1 cellular context compared by ENCODE assay signal in the genomic region with DNA sequence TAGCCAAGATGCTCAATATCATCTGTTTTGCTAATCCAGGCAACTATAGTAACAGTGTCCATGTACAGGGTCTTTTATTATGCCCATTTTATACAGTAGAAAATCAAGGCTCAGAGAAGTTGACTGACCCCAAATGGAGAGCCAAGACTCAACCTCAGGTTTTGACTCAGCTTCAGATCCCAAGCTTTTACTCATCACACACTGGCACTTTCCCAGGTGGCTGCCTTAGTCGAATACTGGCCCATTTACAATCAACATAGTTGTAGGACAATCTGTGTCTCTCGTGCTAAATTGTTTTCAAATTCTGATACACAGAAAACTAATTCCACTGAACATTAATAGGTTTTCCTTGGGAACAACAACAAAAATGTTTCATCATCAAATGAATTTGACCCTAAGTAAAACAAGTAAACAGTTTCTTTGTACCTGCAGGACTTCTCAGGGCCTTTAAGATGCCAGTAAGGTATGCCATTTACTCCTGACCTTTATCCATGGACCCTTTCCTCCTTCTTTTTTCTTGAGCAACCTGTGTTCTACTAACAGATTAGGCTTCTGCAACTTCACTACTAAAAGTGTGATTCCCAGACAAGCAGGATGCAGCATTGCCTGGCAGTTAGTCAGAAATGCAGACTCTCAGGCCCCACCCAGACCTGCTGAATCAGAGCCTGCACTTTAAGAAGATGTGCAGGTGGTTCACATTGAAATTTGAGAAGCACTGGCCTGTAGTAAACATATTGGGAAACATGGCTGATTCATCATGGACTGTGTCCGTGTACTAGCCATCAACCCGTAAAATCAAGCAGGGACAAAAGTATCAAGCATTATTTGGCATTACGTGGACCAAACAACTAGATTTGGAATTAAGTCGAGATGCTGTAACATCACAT.
TF ChIP-seq lines count a peak whose summit lies in the region.

No MANE protein-coding gene starts in this region.

TF ChIP-seq in IMR-90, 13 proteins besides CTCF, POLR2A, EP300 and RAD21:
- TF ChIP-seq ELK1 (IDR thresholded peaks at IDR 0.05; ENCODE audit: borderline replicate concordance, low read depth, low read length) (no peak), CEBPB (IDR thresholded peaks at IDR 0.05; ENCODE audit: low read depth, low read length) (peak; percentile 53)
